Comparison of ENCODE assay signal across 9 cellular contexts in the genomic region with DNA sequence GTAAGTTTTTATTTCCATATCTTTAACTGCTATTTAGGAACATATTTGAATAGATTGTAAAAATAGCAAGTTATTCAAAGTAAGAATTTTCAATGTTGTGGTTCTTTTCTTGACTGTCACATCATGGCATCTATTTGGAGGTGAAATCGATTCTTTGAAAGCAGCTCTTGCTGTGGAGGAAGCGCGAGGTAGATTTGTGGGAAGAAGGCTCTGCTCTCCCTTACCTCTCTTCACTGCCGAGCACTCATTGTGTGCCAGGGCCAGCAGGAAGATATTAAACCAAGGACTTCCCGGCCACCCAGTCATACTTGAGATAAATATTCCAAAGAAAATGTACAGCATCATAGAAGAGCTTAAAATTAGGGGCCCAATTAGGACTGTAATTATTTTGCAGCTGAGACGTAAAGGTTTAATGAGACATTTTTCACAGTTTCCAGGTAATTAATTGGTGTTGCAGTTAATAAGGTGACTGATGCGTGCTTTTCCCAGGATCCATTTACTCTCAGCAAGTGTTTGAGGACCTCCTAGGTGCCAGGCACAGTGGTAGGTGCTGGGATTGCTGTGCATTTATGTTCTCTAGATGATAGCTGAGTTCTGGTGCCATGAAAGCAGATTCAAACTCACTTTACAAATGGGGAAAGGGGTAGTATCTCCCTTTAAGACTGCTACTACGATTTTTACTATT.
DNase-seq lines count a peak whose midpoint lies in the region; ATAC-seq and TF ChIP-seq lines count a peak whose summit lies in the region.
"Had no signal": no experiment of that assay in that cellular context is flagged by ENCODE, and none has a peak within 500 bp of the region (broad histone marks: within the 10 kb centered on the region; RNA-seq: fewer than 3 reads in every experiment).

No MANE protein-coding gene starts in this region.

- no peak for TF ChIP-seq CTCF in left ventricle myocardium inferior (IDR thresholded peaks at IDR 0.05; ENCODE audit: borderline replicate concordance)
- no peak for TF ChIP-seq CTCF in activated B cell treated with CpG ODN at 0.5 μM for 24 hours (IDR thresholded peaks at IDR 0.05)
- TF ChIP-seq CTCF in mesothelial cell of epicardium (IDR thresholded peaks at IDR 0.05; ENCODE audit: unreplicated experiment), result no peak

- H3K9me3 Mint-ChIP-seq in activated B cell treated with CpG ODN at 0.5 μM for 24 hours (no peaks in the 10 kb centered on the region), mesothelial cell of epicardium (no peaks in the 10 kb centered on the region)

- H3K27me3 Mint-ChIP-seq in activated B cell treated with CpG ODN at 0.5 μM for 24 hours (no peaks in the 10 kb centered on the region), mesothelial cell of epicardium (ENCODE audit: low read depth) (no peaks in the 10 kb centered on the region)

- H3K4me3 ChIP-seq in left ventricle myocardium inferior, result no peak overlapping the region

- ATAC-seq in left cardiac atrium (no peak), activated B cell treated with CpG ODN at 0.5 μM for 24 hours (ENCODE audit: low read depth) (no peak)

- POLR2A ChIA-PET in activated B cell treated with CpG ODN at 0.5 μM for 24 hours (lab: Charles Lee), result interaction anchor here (0.6 to 2.7 kb wide), 10 partner anchors 26 to 115 kb away, joined by 3 to 27 read pairs (median 5); no protein-coding TSS in a partner anchor

- no peaks in the 10 kb centered on the region for H3K27me3 ChIP-seq in left ventricle myocardium inferior (ENCODE audit: low read depth)

- H3K27ac Mint-ChIP-seq in activated B cell treated with CpG ODN at 0.5 μM for 24 hours, result peak overlapping the region; percentile 96
- H3K27ac Mint-ChIP-seq in mesothelial cell of epicardium, result peak overlapping the region; percentile 83

- H3K4me1 Mint-ChIP-seq in activated B cell treated with CpG ODN at 0.5 μM for 24 hours (peaks cover 86% of the 10 kb centered on the region), mesothelial cell of epicardium (peaks cover 31% of the 10 kb centered on the region)

- H3K36me3 ChIP-seq in left ventricle myocardium inferior, result no peaks in the 10 kb centered on the region

- H3K36me3 Mint-ChIP-seq in activated B cell treated with CpG ODN at 0.5 μM for 24 hours (ENCODE audit: low read depth), result peaks cover 20% of the 10 kb centered on the region
- H3K36me3 Mint-ChIP-seq in mesothelial cell of epicardium, result no peaks in the 10 kb centered on the region

- intact Hi-C loops in left ventricle myocardium inferior (cut with micrococcal nuclease), result no loop called here
- intact Hi-C loops in left cardiac atrium (cut with DNase I), result no loop called here
- intact Hi-C loops in activated B cell treated with CpG ODN at 0.5 μM for 24 hours (cut with micrococcal nuclease), result loop anchor here (5.0 to 10.0 kb wide), 2 partner anchors 153 to 170 kb away; no protein-coding TSS in a partner anchor
- intact Hi-C loops in posterior vena cava (cut with DNase I), result no loop called here

- H3K4me1 ChIP-seq in left ventricle myocardium inferior, result peaks cover 94% of the 10 kb centered on the region

- DNase-seq in left ventricle myocardium inferior (no peak), left cardiac atrium (no peak), activated B cell treated with CpG ODN at 0.5 μM for 24 hours (no peak), mesothelial cell of epicardium (ENCODE audit: low spot score in 2 of 2, unreplicated experiment in 2 of 2) (no peak), HuH-7 (ENCODE audit: low spot score) (no peak), posterior vena cava (ENCODE audit: low spot score) (no peak), hippocampal formation (lab: John Stamatoyannopoulos, UW) (no peak)
- DNase-seq in effector CD4-positive, alpha-beta T cell, result no peak
- DNase-seq: hypothalamus had no signal

- H3K4me3 Mint-ChIP-seq in activated B cell treated with CpG ODN at 0.5 μM for 24 hours, result peak overlapping the region; percentile 72
- H3K4me3 Mint-ChIP-seq in mesothelial cell of epicardium, result no peak overlapping the region

- H3K9me3 ChIP-seq in left ventricle myocardium inferior (replicated peaks), result no peaks in the 10 kb centered on the region

- peak overlapping the region; percentile 87 for H3K27ac ChIP-seq in left ventricle myocardium inferior (replicated peaks)

- CTCF ChIA-PET in activated B cell treated with CpG ODN at 0.5 μM for 24 hours (lab: Charles Lee), result interaction anchor here (0.9 to 1.5 kb wide), 2 partner anchors 31 to 168 kb away, joined by 4 to 8 read pairs; no protein-coding TSS in a partner anchor
